ENCODE assay signal across 10 cellular contexts in the genomic region with DNA sequence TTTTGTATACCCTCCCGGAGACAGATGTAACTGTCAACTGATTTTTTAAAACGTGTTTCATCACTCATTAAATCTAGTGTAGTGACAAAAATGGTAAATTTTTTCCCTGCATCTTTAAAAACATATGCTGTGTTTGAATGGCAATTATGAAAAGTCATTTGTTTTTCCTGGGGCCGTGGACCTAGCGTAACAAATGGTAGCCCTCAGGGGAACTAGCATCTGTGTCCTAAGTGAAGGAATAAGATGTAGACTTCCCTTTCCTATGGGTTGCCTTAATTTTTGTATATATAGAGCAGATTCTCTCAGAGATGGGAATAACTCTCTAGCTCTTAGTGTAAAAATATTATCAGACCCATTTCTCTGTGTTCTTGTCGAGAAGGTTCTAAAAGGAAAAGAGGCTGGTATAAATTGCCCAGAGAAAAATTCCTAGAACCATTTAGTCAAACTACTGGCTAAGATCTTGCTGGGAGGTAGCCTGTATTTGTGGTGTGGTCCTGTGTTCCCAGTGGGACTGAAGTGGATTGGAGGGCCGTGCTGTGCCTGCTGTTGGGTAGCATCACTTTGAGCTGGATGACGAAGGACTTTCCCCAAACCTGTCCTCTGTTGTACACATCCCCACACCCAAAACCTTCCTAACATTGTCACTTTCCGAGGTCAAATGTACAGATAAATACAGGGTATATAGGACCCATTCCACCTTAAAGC.
DNase-seq lines count a peak whose midpoint lies in the region; ATAC-seq and TF ChIP-seq lines count a peak whose summit lies in the region.
"Had no signal": no experiment of that assay in that cellular context is flagged by ENCODE, and none has a peak within 500 bp of the region (broad histone marks: within the 10 kb centered on the region; RNA-seq: fewer than 3 reads in every experiment).

No MANE protein-coding gene starts in this region.

- no peaks in the 10 kb centered on the region for H3K9me2 ChIP-seq in hepatocyte (replicated peaks; ENCODE audit: insufficient read depth)

- no peaks in the 10 kb centered on the region for H3K27me3 ChIP-seq in hepatocyte
- H3K27me3 ChIP-seq in thoracic aorta (replicated peaks; ENCODE audit: insufficient read depth), result no peaks in the 10 kb centered on the region

- no peaks in the 10 kb centered on the region for H3K9me3 ChIP-seq in hepatocyte (ENCODE audit: low read depth)
- H3K9me3 ChIP-seq in thoracic aorta, result no peaks in the 10 kb centered on the region

- H4K20me1 ChIP-seq in hepatocyte (ENCODE audit: insufficient read depth, poor library complexity, severe bottlenecking), result peaks cover 5% of the 10 kb centered on the region

- H3K36me3 Mint-ChIP-seq in activated CD8-positive, alpha-beta memory T cell treated with anti-CD3 and anti-CD28 coated beads, Interleukin-2, amount 10 ng/mL, durations not matched to agents 7 days and 5 days, result peaks cover 5% of the 10 kb centered on the region

- H3K36me3 ChIP-seq in hepatocyte (replicated peaks; ENCODE audit: insufficient read depth, low read depth), result no peaks in the 10 kb centered on the region
- H3K36me3 ChIP-seq in thoracic aorta, result no peaks in the 10 kb centered on the region

- peaks cover 75% of the 10 kb centered on the region for H3K4me1 Mint-ChIP-seq in activated CD8-positive, alpha-beta memory T cell treated with anti-CD3 and anti-CD28 coated beads, Interleukin-2, amount 10 ng/mL, durations not matched to agents 7 days and 5 days

- CTCF ChIA-PET in activated CD8-positive, alpha-beta memory T cell treated with anti-CD3 and anti-CD28 coated beads, Interleukin-2, amount 10 ng/mL, durations not matched to agents 7 days and 5 days (lab: Charles Lee), result interaction anchor here (1.2 to 10.6 kb wide), 5 partner anchors 9 to 16 kb away, joined by 5 to 102 read pairs (median 12); no protein-coding TSS in a partner anchor

- H3K4me3 ChIP-seq in hepatocyte (no peak overlapping the region), thoracic aorta (peak overlapping the region; percentile 40)

- H3K27ac Mint-ChIP-seq in activated CD8-positive, alpha-beta memory T cell treated with anti-CD3 and anti-CD28 coated beads, Interleukin-2, amount 10 ng/mL, durations not matched to agents 7 days and 5 days, result peak overlapping the region; percentile 90

- no peak overlapping the region for H3K4me2 ChIP-seq in hepatocyte

- peak overlapping the region; percentile 27 for H3K4me3 Mint-ChIP-seq in activated CD8-positive, alpha-beta memory T cell treated with anti-CD3 and anti-CD28 coated beads, Interleukin-2, amount 10 ng/mL, durations not matched to agents 7 days and 5 days

- H3K27me3 Mint-ChIP-seq in activated CD8-positive, alpha-beta memory T cell treated with anti-CD3 and anti-CD28 coated beads, Interleukin-2, amount 10 ng/mL, durations not matched to agents 7 days and 5 days, result no peaks in the 10 kb centered on the region

- H3K27ac ChIP-seq in hepatocyte, result peak overlapping the region; percentile 81
- peak overlapping the region in 1 of 2 donors; percentile 24 for H3K27ac ChIP-seq in thoracic aorta
- H3K27ac ChIP-seq in substantia nigra (ENCODE audit: low read depth, low read length, poor library complexity, severe bottlenecking), result no peak overlapping the region

- H2AFZ ChIP-seq in hepatocyte, result no peak overlapping the region

- no peak for DNase-seq in activated CD8-positive, alpha-beta memory T cell treated with anti-CD3 and anti-CD28 coated beads, Interleukin-2, amount 10 ng/mL, durations not matched to agents 7 days and 5 days
- DNase-seq in activated CD8-positive, alpha-beta memory T cell treated with anti-CD3 and anti-CD28 coated beads for 24 hours, result no peak
- DNase-seq in SHP77 treated with DMSO at 0.1 percent for 48 hours (lab: John Stamatoyannopoulos, UW) (peak; percentile 28), hepatocyte (ENCODE audit: low spot score) (no peak), thoracic aorta (ENCODE audit: low spot score) (no peak), NCI-H226 (no peak), COLO829 (ENCODE audit: low spot score) (no peak), substantia nigra (lab: John Stamatoyannopoulos, UW) (no peak)
- DNase-seq: HCEC 1CT, nucleus accumbens had no signal

- peaks cover 91% of the 10 kb centered on the region for H3K79me2 ChIP-seq in hepatocyte

- ATAC-seq in activated CD8-positive, alpha-beta memory T cell treated with anti-CD3 and anti-CD28 coated beads, Interleukin-2, amount 10 ng/mL, durations not matched to agents 7 days and 5 days, result no peak
- ATAC-seq in thoracic aorta (ENCODE audit: insufficient number of reproducible peaks, low FRiP score, low read depth), result no peak

- 80% methylated on average over 8 of the region's 8 CpGs for WGBS in hepatocyte (ENCODE audit: low lambda C conversion rate, missing lambda C conversion rate)

- H3K4me1 ChIP-seq in hepatocyte (ENCODE audit: insufficient read depth) (peaks cover 54% of the 10 kb centered on the region), thoracic aorta (ENCODE audit: control insufficient read depth in 1 of 2, low read depth in 2 of 2) (peaks cover 50 to 62% of the 10 kb centered on the region in 2 donors)

- no peaks in the 10 kb centered on the region for H3K9me3 Mint-ChIP-seq in activated CD8-positive, alpha-beta memory T cell treated with anti-CD3 and anti-CD28 coated beads, Interleukin-2, amount 10 ng/mL, durations not matched to agents 7 days and 5 days (ENCODE audit: low read depth)

- TF ChIP-seq CTCF in hepatocyte (IDR thresholded peaks at IDR 0.05; ENCODE audit: poor library complexity) (no peak), thoracic aorta (IDR thresholded peaks at IDR 0.05) (no peak)
